ENCODE assay signal across 17 cellular contexts in genomic region chr1:163195728-163196448, GRCh38. TPM values are rescaled to one million over a fixed set of nuclear protein-coding genes. Genes with fewer than 3 reads are reported as not detected.
DNase-seq lines count a peak whose midpoint lies in the region; ATAC-seq and TF ChIP-seq lines count a peak whose summit lies in the region.
"Had no signal": no experiment of that assay in that cellular context is flagged by ENCODE, and none has a peak within 500 bp of the region (broad histone marks: within the 10 kb centered on the region; RNA-seq: fewer than 3 reads in every experiment).

No MANE protein-coding gene starts in this region.

- H3K4me1 ChIP-seq in lower lobe of right lung = peaks cover 22% of the 10 kb centered on the region

- peaks cover 3% of the 10 kb centered on the region for H3K27me3 Mint-ChIP-seq in activated naive CD8-positive, alpha-beta T cell treated with anti-CD3 and anti-CD28 coated beads, Interleukin-2, amount 50 U/mL, for 24 hours
- peaks cover 1% of the 10 kb centered on the region for H3K27me3 Mint-ChIP-seq in activated CD4-positive, alpha-beta T cell treated with anti-CD3 and anti-CD28 coated beads, Interleukin-2, amount 10 ng/mL, durations not matched to agents 24 days and 14 days

- no peak overlapping the region for H3K27ac Mint-ChIP-seq in activated naive CD8-positive, alpha-beta T cell treated with anti-CD3 and anti-CD28 coated beads, Interleukin-2, amount 50 U/mL, for 24 hours
- H3K27ac Mint-ChIP-seq in activated CD4-positive, alpha-beta T cell treated with anti-CD3 and anti-CD28 coated beads, Interleukin-2, amount 10 ng/mL, durations not matched to agents 24 days and 14 days = no peak overlapping the region
- H3K27ac Mint-ChIP-seq: activated B cell treated with CpG ODN at 0.5 μM for 24 hours; stimulated activated naive CD8-positive, alpha-beta T cell treated with anti-CD3 and anti-CD28 coated beads, Interleukin-15, Interleukin-2, amounts not matched to agents 100 ng/mL and 50 ng/mL, for 24 hours had no signal

- H3K36me3 ChIP-seq in lower lobe of right lung = no peaks in the 10 kb centered on the region

- H3K27me3 ChIP-seq in lower lobe of right lung (ENCODE audit: low read depth) = no peaks in the 10 kb centered on the region

- no peaks in the 10 kb centered on the region for H3K36me3 Mint-ChIP-seq in activated naive CD8-positive, alpha-beta T cell treated with anti-CD3 and anti-CD28 coated beads, Interleukin-2, amount 50 U/mL, for 24 hours (ENCODE audit: low read depth)
- no peaks in the 10 kb centered on the region for H3K36me3 Mint-ChIP-seq in activated CD4-positive, alpha-beta T cell treated with anti-CD3 and anti-CD28 coated beads, Interleukin-2, amount 10 ng/mL, durations not matched to agents 24 days and 14 days (ENCODE audit: low read depth)

- intact Hi-C loops in lower lobe of right lung (cut with DNase I) = no loop called here
- intact Hi-C loops in activated CD4-positive, alpha-beta T cell treated with anti-CD3 and anti-CD28 coated beads, Interleukin-2, amount 10 ng/mL, durations not matched to agents 24 days and 14 days (cut with micrococcal nuclease) = no loop called here

- no peak for TF ChIP-seq CTCF in lower lobe of right lung (IDR thresholded peaks at IDR 0.05)

- ATAC-seq in esophagus mucosa (peak; percentile 22), lower lobe of right lung (peak; percentile 49 to 55)
- no peak for ATAC-seq in activated naive CD8-positive, alpha-beta T cell treated with anti-CD3 and anti-CD28 coated beads, Interleukin-2, amount 50 U/mL, for 24 hours

- no peak overlapping the region for H3K4me3 Mint-ChIP-seq in activated naive CD8-positive, alpha-beta T cell treated with anti-CD3 and anti-CD28 coated beads, Interleukin-2, amount 50 U/mL, for 24 hours
- H3K4me3 Mint-ChIP-seq in activated CD4-positive, alpha-beta T cell treated with anti-CD3 and anti-CD28 coated beads, Interleukin-2, amount 10 ng/mL, durations not matched to agents 24 days and 14 days = no peak overlapping the region
- H3K4me3 Mint-ChIP-seq: activated B cell treated with CpG ODN at 0.5 μM for 24 hours; stimulated activated naive CD8-positive, alpha-beta T cell treated with anti-CD3 and anti-CD28 coated beads, Interleukin-15, Interleukin-2, amounts not matched to agents 100 ng/mL and 50 ng/mL, for 24 hours had no signal

- H3K9me3 Mint-ChIP-seq in activated naive CD8-positive, alpha-beta T cell treated with anti-CD3 and anti-CD28 coated beads, Interleukin-2, amount 50 U/mL, for 24 hours = no peaks in the 10 kb centered on the region
- no peaks in the 10 kb centered on the region for H3K9me3 Mint-ChIP-seq in activated CD4-positive, alpha-beta T cell treated with anti-CD3 and anti-CD28 coated beads, Interleukin-2, amount 10 ng/mL, durations not matched to agents 24 days and 14 days
- H3K9me3 Mint-ChIP-seq: activated B cell treated with CpG ODN at 0.5 μM for 24 hours; stimulated activated naive CD8-positive, alpha-beta T cell treated with anti-CD3 and anti-CD28 coated beads, Interleukin-15, Interleukin-2, amounts not matched to agents 100 ng/mL and 50 ng/mL, for 24 hours had no signal

- H3K4me3 ChIP-seq in lower lobe of right lung = no peak overlapping the region

- DNase-seq in DMS 273 (lab: John Stamatoyannopoulos, UW; ENCODE audit: unreplicated experiment) (peak; percentile 54), RPMI7951 (ENCODE audit: low read depth) (peak; percentile 25), lower lobe of right lung (no peak), middle frontal gyrus (ENCODE audit: extremely low spot score, low spot score) (no peak), SIG-M5 (lab: John Stamatoyannopoulos, UW) (no peak)
- DNase-seq in activated naive CD8-positive, alpha-beta T cell treated with anti-CD3 and anti-CD28 coated beads, Interleukin-2, amount 50 U/mL, for 24 hours = no peak
- no peak for DNase-seq in activated CD4-positive, alpha-beta T cell treated with anti-CD3 and anti-CD28 coated beads, Interleukin-2, amount 10 ng/mL, durations not matched to agents 24 days and 14 days
- DNase-seq: activated B cell treated with CpG ODN at 0.5 μM for 24 hours; activated CD8-positive, alpha-beta memory T cell treated with anti-CD3 and anti-CD28 coated beads, Interleukin-2, amount 50 U/mL, for 4 hours; effector memory CD4-positive, alpha-beta T cell; HCEC 1CT; hypothalamus; NCI-H1417; NCI-H526 treated with DMSO at 0.1 percent for 48 hours; SHP77 had no signal

- no peak overlapping the region for H3K27ac ChIP-seq in lower lobe of right lung

- no peaks in the 10 kb centered on the region for H3K9me3 ChIP-seq in lower lobe of right lung

- H3K4me1 Mint-ChIP-seq in activated naive CD8-positive, alpha-beta T cell treated with anti-CD3 and anti-CD28 coated beads, Interleukin-2, amount 50 U/mL, for 24 hours = no peaks in the 10 kb centered on the region
- no peaks in the 10 kb centered on the region for H3K4me1 Mint-ChIP-seq in activated CD4-positive, alpha-beta T cell treated with anti-CD3 and anti-CD28 coated beads, Interleukin-2, amount 10 ng/mL, durations not matched to agents 24 days and 14 days
- H3K4me1 Mint-ChIP-seq: activated B cell treated with CpG ODN at 0.5 μM for 24 hours had no signal

RNA-seq across cellular contexts. Expression of gene RGS5, which starts 6.8 kb away (rescaled TPM):
- total RNA-seq in RPMI7951 (2014; rRNA removed; shearing (Covaris generic)) = 2.4 and 3.9 TPM in 2 replicates
- 28.3 TPM for total RNA-seq in esophagus mucosa
- total RNA-seq in lower lobe of right lung = 90.0 TPM
- 0.95 and 2.8 TPM in 2 replicates for total RNA-seq in activated CD4-positive, alpha-beta T cell treated with anti-CD3 and anti-CD28 coated beads, Interleukin-2, amount 10 ng/mL, durations not matched to agents 24 days and 14 days

Comparison
In these comparisons a context has a peak if more than half of its experiments do, and no peak if none do; other contexts are left out.
1. DNase-seq: peak in DMS 273 (single experiment) and RPMI7951 (single experiment); none in lower lobe of right lung (single experiment), middle frontal gyrus (single experiment), activated naive CD8-positive, alpha-beta T cell treated with anti-CD3 and anti-CD28 coated beads, Interleukin-2, amount 50 U/mL, for 24 hours (single experiment), activated CD4-positive, alpha-beta T cell treated with anti-CD3 and anti-CD28 coated beads, Interleukin-2, amount 10 ng/mL, durations not matched to agents 24 days and 14 days (single experiment) and SIG-M5 (single experiment).